In the genomic region with DNA sequence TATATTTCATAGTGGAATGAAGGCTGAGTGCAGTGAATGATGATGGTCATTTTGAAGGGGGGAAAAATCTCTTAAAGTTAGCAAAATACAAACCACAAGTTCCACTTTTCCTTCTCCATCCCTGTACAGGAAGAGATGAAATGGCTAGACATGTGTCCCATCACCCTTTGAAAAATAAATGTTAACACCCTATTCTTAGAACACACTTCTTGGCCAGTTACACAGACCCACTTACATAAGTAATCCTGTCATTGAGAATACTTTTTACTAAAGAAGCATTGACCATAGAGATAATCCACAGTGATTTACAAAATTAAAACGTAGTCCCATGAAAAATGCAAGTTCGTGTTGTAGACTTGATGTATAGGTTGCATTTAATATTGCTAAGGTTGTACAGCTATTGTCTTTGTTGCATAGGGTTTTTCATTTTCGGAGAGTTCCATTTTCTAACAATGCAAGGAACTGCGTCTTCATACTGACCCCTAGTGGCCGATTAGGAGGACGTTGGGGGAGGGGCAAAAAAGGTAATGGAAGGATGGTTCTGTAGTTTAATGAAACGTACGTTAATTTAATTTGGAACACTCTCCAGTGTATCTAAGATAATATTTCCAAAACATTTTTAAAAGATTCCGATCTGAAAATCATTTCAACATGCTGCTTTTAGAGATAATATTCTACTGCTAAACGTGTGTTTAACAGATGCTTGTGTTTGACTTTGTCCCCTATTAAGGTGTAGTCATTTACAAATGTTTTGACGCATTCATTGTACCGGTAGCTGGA, we compare ENCODE assay signal across 9 cellular contexts.
DNase-seq lines count a peak whose midpoint lies in the region; ATAC-seq and TF ChIP-seq lines count a peak whose summit lies in the region.
"Had no signal": no experiment of that assay in that cellular context is flagged by ENCODE, and none has a peak within 500 bp of the region (broad histone marks: within the 10 kb centered on the region; RNA-seq: fewer than 3 reads in every experiment).

No MANE protein-coding gene starts in this region.

- H3K4me3 ChIP-seq in dorsolateral prefrontal cortex = peak overlapping the region in 43 of 59 donors; percentile 0 to 44 (median 24)

- intact Hi-C loops in dorsolateral prefrontal cortex (cut with DNase I) = loop anchor here (2.0 to 10.0 kb wide), 11 partner anchors 80 to 1494 kb away; a partner anchor contains a TSS

- H3K4me1 Mint-ChIP-seq in memory B cell = peaks cover 6% of the 10 kb centered on the region

- peaks cover 6% of the 10 kb centered on the region for H3K27me3 Mint-ChIP-seq in memory B cell

- ATAC-seq in HG02938 (IDR thresholded peaks at IDR 0.05; ENCODE audit: unreplicated experiment) = peak; percentile 47
- peak; percentile 87 for ATAC-seq in memory B cell (ENCODE audit: low read depth)

- no peaks in the 10 kb centered on the region for H3K27me3 ChIP-seq in dorsolateral prefrontal cortex

- no peaks in the 10 kb centered on the region for H3K36me3 Mint-ChIP-seq in memory B cell

- DNase-seq in G401 (ENCODE audit: low spot score) (peak; percentile 75), NCI-H69 (lab: John Stamatoyannopoulos, UW) (peak; percentile 63), dorsolateral prefrontal cortex (peak in 8 of 10 donors; percentile 34 to 70 (median 52)), memory B cell (ENCODE audit: low spot score in 2 of 2) (peak; percentile 77 to 81), 8988T (no peak)
- DNase-seq in activated CD4-positive, alpha-beta T cell treated with anti-CD3 and anti-CD28 coated beads, Interleukin-2, amount 50 U/mL, for 48 hours = peak; percentile 58 to 72
- peak; percentile 63 for DNase-seq in stimulated activated CD8-positive, alpha-beta memory T cell treated with anti-CD3 and anti-CD28 coated beads, Interleukin-15, amount 100 ng/mL, for 1 hour (ENCODE audit: low read depth)

- no peaks in the 10 kb centered on the region for H3K9me3 Mint-ChIP-seq in memory B cell

- in situ Hi-C loops in G401 (cut with HindIII; ENCODE audit: low sequenced_read_pairs) = loop anchor here (25.0 kb wide), 2 partner anchors 401 to 676 kb away; a partner anchor contains a TSS

- no peak overlapping the region for H3K27ac Mint-ChIP-seq in memory B cell

- H3K27ac ChIP-seq in dorsolateral prefrontal cortex = peak overlapping the region in 44 of 59 donors; percentile 3 to 88 (median 60)
- H3K27ac ChIP-seq: epithelial cell of prostate had no signal

- TF ChIP-seq CTCF in dorsolateral prefrontal cortex (IDR thresholded peaks at IDR 0.05 in 54 of 56, conservative IDR thresholded peaks at IDR 0.05 in 2 of 56; ENCODE audit: low read depth in 1 of 56, partially characterized antibody in 56 of 56) = peak; percentile 88 to 100 (median 97)

- no peak overlapping the region for H3K4me3 Mint-ChIP-seq in memory B cell
